8 cellular contexts compared by ENCODE assay signal in the genomic region with DNA sequence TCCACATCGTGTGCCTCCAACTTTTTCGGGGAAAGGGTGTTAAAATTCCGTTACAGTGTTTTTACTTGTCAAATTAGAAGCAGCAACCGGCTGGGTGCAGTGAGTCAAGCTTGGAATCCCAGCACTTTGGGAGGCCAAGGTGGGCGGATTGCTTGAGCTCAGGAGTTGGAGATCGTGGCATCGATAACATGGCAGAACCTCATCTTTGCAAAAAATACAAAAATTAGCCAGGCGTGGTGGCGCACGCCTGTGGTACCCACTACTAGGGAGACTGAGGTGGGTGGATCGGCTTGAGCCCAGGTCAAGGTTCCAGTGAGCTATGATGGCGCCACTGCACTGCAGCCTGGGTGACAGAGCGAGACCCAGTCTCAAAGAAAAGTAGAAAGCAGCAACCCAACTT. TPM values are rescaled to one million over a fixed set of nuclear protein-coding genes. Genes with fewer than 3 reads are reported as not detected.
DNase-seq lines count a peak whose midpoint lies in the region; ATAC-seq, FAIRE-seq and TF ChIP-seq lines count a peak whose summit lies in the region.

No MANE protein-coding gene starts in this region.

- no peak for FAIRE-seq in K562 (lab: Jason Lieb, UNC)

- H3K4me3 ChIP-seq in K562 (peak overlapping the region; percentile 60), lower lobe of right lung (peak overlapping the region; percentile 73), transverse colon (peak overlapping the region; percentile 72 to 93 (median 82))

- CTCF ChIA-PET in K562 (lab: Yijun Ruan, JAX; ENCODE audit: low intra/inter-chr PET ratio): no interaction called here

- BruUV-seq in K562 (replicated peaks; lab: Mats Ljungman, UMichigan): no TSS peak

- H3K27ac ChIP-seq in K562 (ENCODE audit: extremely low read depth, low read depth, low read length) (peak overlapping the region; percentile 75; the same call in 1 of the 3 replicates), lower lobe of right lung (peak overlapping the region; percentile 89), transverse colon (peak overlapping the region; percentile 83 to 95 (median 90))

- H3K4me1 ChIP-seq in K562 (replicated peaks in 1 of 2; ENCODE audit: control insufficient read depth in 2 of 2, insufficient read depth in 2 of 2, low read length in 2 of 2): peaks cover 22 to 37% of the 10 kb centered on the region in 2 experiments; a peak in 4 of 5 replicates
- peaks cover 51% of the 10 kb centered on the region for H3K4me1 ChIP-seq in lower lobe of right lung
- peaks cover 16 to 34% (median 27%) of the 10 kb centered on the region in 4 donors for H3K4me1 ChIP-seq in transverse colon

- H3K27me3 Mint-ChIP-seq in activated T-cell treated with anti-CD3 and anti-CD28 coated beads, Interleukin-2, amount 50 U/mL, for 72 hours (ENCODE audit: low read depth): no peaks in the 10 kb centered on the region

- H3K9me3 Mint-ChIP-seq in activated T-cell treated with anti-CD3 and anti-CD28 coated beads, Interleukin-2, amount 50 U/mL, for 72 hours: no peaks in the 10 kb centered on the region

- peaks cover 62% of the 10 kb centered on the region for H3K4me1 Mint-ChIP-seq in activated T-cell treated with anti-CD3 and anti-CD28 coated beads, Interleukin-2, amount 50 U/mL, for 72 hours (ENCODE audit: low read depth)

- peaks cover 4% of the 10 kb centered on the region for H3K9me1 ChIP-seq in K562 (ENCODE audit: control insufficient read depth, insufficient read depth, low read length)

- H3K9me3 ChIP-seq in K562 (replicated peaks; ENCODE audit: control insufficient read depth, insufficient read depth, low read depth, low read length) (no peaks in the 10 kb centered on the region), lower lobe of right lung (no peaks in the 10 kb centered on the region), transverse colon (no peaks in the 10 kb centered on the region)

- 0 out of 2 replicates have a peak, but pooled peaks cover 10% of the 10 kb centered on the region for H4K20me1 ChIP-seq in K562 (replicated peaks; ENCODE audit: control insufficient read depth, insufficient read depth, low read length)

- ATAC-seq in activated T-cell treated with anti-CD3 and anti-CD28 coated beads, Interleukin-2, amount 50 U/mL, for 72 hours (replicated peaks in 1 of 2): no peak
- ATAC-seq in K562 (no peak), lower lobe of right lung (no peak), HG03095 (IDR thresholded peaks at IDR 0.05; ENCODE audit: unreplicated experiment) (no peak), esophagus mucosa (no peak)

- no peak for DNase-seq in activated T-cell treated with anti-CD3 and anti-CD28 coated beads, Interleukin-2, amount 50 U/mL, for 72 hours
- DNase-seq in activated T-cell treated with anti-CD3 and anti-CD28 coated beads for 4 hours: no peak
- no peak for DNase-seq in K562 (ENCODE audit: extremely low read depth in 1 of 4, low spot score in 3 of 4)
- peak; percentile 25 for DNase-seq in lower lobe of right lung
- DNase-seq in transverse colon: no peak
- no peak for DNase-seq in NCI-H1092 treated with DMSO at 0.1 percent for 48 hours (lab: John Stamatoyannopoulos, UW)

- no peak for TF ChIP-seq CTCF in K562 (IDR thresholded peaks at IDR 0.05 in 2 of 3, conservative IDR thresholded peaks at IDR 0.05 in 1 of 3; ENCODE audit: insufficient read depth in 2 of 3, low read depth in 1 of 3, low read length in 3 of 3)
- no peak for TF ChIP-seq CTCF in lower lobe of right lung (IDR thresholded peaks at IDR 0.05)
- no peak for TF ChIP-seq CTCF in transverse colon (IDR thresholded peaks at IDR 0.05)

- H3K4me2 ChIP-seq in K562 (ENCODE audit: insufficient read depth, low read length): peak overlapping the region; percentile 90

- H3K36me3 ChIP-seq in K562 (ENCODE audit: control insufficient read depth, insufficient read depth, low read length) (peaks cover 70% of the 10 kb centered on the region), lower lobe of right lung (peaks cover 60% of the 10 kb centered on the region), transverse colon (peaks cover 0 to 5% (median 0%) of the 10 kb centered on the region in 4 donors)

- POLR2A ChIA-PET in K562 (lab: Yijun Ruan, JAX): interaction anchor here (0.8 to 2.3 kb wide), 10 partner anchors 8 to 56 kb away, joined by 3 to 11 read pairs (median 4); a partner anchor contains a TSS

- peak overlapping the region; percentile 89 to 91 for H3K4me3 Mint-ChIP-seq in activated T-cell treated with anti-CD3 and anti-CD28 coated beads, Interleukin-2, amount 50 U/mL, for 72 hours

- intact Hi-C loops in K562 (cut with micrococcal nuclease) (no loop called here), lower lobe of right lung (cut with DNase I) (no loop called here), transverse colon (cut with DNase I; ENCODE audit: low total_unique reads) (loop anchor here (10.0 kb wide), 1 partner anchor 52 kb away; a partner anchor contains a TSS)

- TF ChIP-seq EP300 in K562 (IDR thresholded peaks at IDR 0.05; ENCODE audit: low read length) (no peak), transverse colon (IDR thresholded peaks at IDR 0.05; ENCODE audit: low read depth) (no peak)

- H3K9ac ChIP-seq in K562 (ENCODE audit: insufficient read depth in 1 of 2, low read depth in 2 of 2, low read length in 2 of 2): peak overlapping the region; percentile 75 to 98

- H3K27me3 ChIP-seq in K562 (ENCODE audit: control insufficient read depth in 2 of 2, insufficient read depth in 2 of 2, low read length in 2 of 2): no peaks in the 10 kb centered on the region
- no peaks in the 10 kb centered on the region for H3K27me3 ChIP-seq in lower lobe of right lung (ENCODE audit: low read depth)
- no peaks in the 10 kb centered on the region for H3K27me3 ChIP-seq in transverse colon

- peaks cover 83% of the 10 kb centered on the region for H3K79me2 ChIP-seq in K562 (ENCODE audit: control insufficient read depth, insufficient read depth, low read length)

- in situ Hi-C loops in K562 (cut with MboI): no loop called here
- in situ Hi-C loops in transverse colon (cut with MboI; ENCODE audit: low pct_ligation_motif_present in 1 of 4, low pct_unique_long_range_greater_than_20kb in 1 of 4, low sequenced_read_pairs in 3 of 4): no loop called here

- no peak overlapping the region for H2AFZ ChIP-seq in K562 (ENCODE audit: low read depth, low read length)

- H3K36me3 Mint-ChIP-seq in activated T-cell treated with anti-CD3 and anti-CD28 coated beads, Interleukin-2, amount 50 U/mL, for 72 hours (ENCODE audit: insufficient read depth in 2 of 2): peaks cover 4 to 6% of the 10 kb centered on the region in 2 donors

- TF ChIP-seq POLR2A in K562 (conservative IDR thresholded peaks at IDR 0.05) (no peak), transverse colon (IDR thresholded peaks at IDR 0.05) (no peak)

- TF ChIP-seq RAD21 in K562 (CRISPR knock-in tag; conservative IDR thresholded peaks at IDR 0.05 in 1 of 2, IDR thresholded peaks at IDR 0.05 in 1 of 2): no peak

- H3K27ac Mint-ChIP-seq in activated T-cell treated with anti-CD3 and anti-CD28 coated beads, Interleukin-2, amount 50 U/mL, for 72 hours: peak overlapping the region; percentile 91

- WGBS in K562 (ENCODE audit: insufficient coverage, low coverage, missing lambda C conversion rate): 27% methylated on average over 13 of the region's 13 CpGs
- WGBS in transverse colon (ENCODE audit: low coverage in 1 of 2), 2 donors: 65 to 68% methylated on average over 4 to 13 of the region's 13 CpGs

RNA-seq across cellular contexts. Expression of a gene that starts 1.1 kb away (rescaled TPM):
- total RNA-seq in activated T-cell treated with anti-CD3 and anti-CD28 coated beads, Interleukin-2, amount 50 U/mL, for 72 hours: 10 to 100 TPM; 36.5 to 39.5 TPM
- 132 and 248 TPM in 2 replicates for total RNA-seq in K562 (2011; cell fraction: chromatin; rRNA removed; ENCODE audit: low replicate concordance)
- total RNA-seq in K562 (2011; cell fraction: nucleolus; rRNA removed): 136 and 163 TPM in 2 replicates
- 156 and 184 TPM in 2 replicates for total RNA-seq in K562 (2011; cell fraction: nucleoplasm; rRNA removed)
- 18.5 and 24.4 TPM in 2 replicates for total RNA-seq in K562 (2014; rRNA removed)
- total RNA-seq in K562 (2014; rRNA removed; fragmentation: Illumina TruSeq; extraction: Trizol): 27.8 and 28.4 TPM in 2 replicates
- 25.7 and 27.3 TPM in 2 replicates for total RNA-seq in K562 (2015; rRNA removed; fragmentation: Illumina TruSeq; extraction: Trizol)
- 40.1 and 44.5 TPM in 2 replicates for total RNA-seq in K562 (2021)
- 28.0 and 40.1 TPM in 2 replicates for polyA plus RNA-seq in K562 (2011; rRNA removed)
- polyA plus RNA-seq in K562 (2011; cell fraction: cytosol; rRNA removed): 41.7 and 60.4 TPM in 2 replicates
- 28.4 and 51.0 TPM in 2 replicates for polyA plus RNA-seq in K562 (2011; cell fraction: nucleus; rRNA removed)
- 23.2 and 28.7 TPM in 2 replicates for polyA plus RNA-seq in K562 (2012)
- polyA plus RNA-seq in K562 (2014; fragmentation: Illumina TruSeq; extraction: Trizol): 31.3 and 34.3 TPM in 2 replicates
- 10 to 100 TPM; 15.0 to 16.1 TPM for polyA plus RNA-seq in K562 (2014; fragmentation: Nextera tagmentation; extraction: Ambion mirVana)
- polyA plus RNA-seq in K562 (2014; rRNA removed): 19.3 and 29.4 TPM in 2 replicates
- 54.7 and 61.3 TPM in 2 replicates for polyA minus RNA-seq in K562 (2011; rRNA and poly(A)+ RNA removed)
- polyA minus RNA-seq in K562 (2011; cell fraction: cytosol; rRNA and poly(A)+ RNA removed): 47.2 and 51.0 TPM in 2 replicates
- polyA minus RNA-seq in K562 (2011; cell fraction: nucleus; rRNA and poly(A)+ RNA removed): 20.2 and 28.9 TPM in 2 replicates
- total RNA-seq in lower lobe of right lung: 47.3 TPM
- 10 to 100 TPM; 31.0 to 56.1 (median 42.8) TPM for total RNA-seq in transverse colon
- total RNA-seq in esophagus mucosa: 28.4 TPM

RNA-seq across cellular contexts. Expression of a gene that starts 31.1 kb away (rescaled TPM):
- total RNA-seq in activated T-cell treated with anti-CD3 and anti-CD28 coated beads, Interleukin-2, amount 50 U/mL, for 72 hours: 10 to 100 TPM; 54.8 to 59.6 TPM
- total RNA-seq in K562 (2011; cell fraction: chromatin; rRNA removed; ENCODE audit: low replicate concordance): 69.6 and 152 TPM in 2 replicates
- total RNA-seq in K562 (2011; cell fraction: nucleolus; rRNA removed): 74.1 and 82.9 TPM in 2 replicates
- 82.4 and 95.0 TPM in 2 replicates for total RNA-seq in K562 (2011; cell fraction: nucleoplasm; rRNA removed)
- total RNA-seq in K562 (2014; rRNA removed) (7.8 and 9.6 TPM in 2 replicates), K562 (2014; rRNA removed; fragmentation: Illumina TruSeq; extraction: Trizol) (4.5 and 6.9 TPM in 2 replicates), K562 (2015; rRNA removed; fragmentation: Illumina TruSeq; extraction: Trizol) (10.1 and 10.8 TPM in 2 replicates), K562 (2021) (76.7 and 85.1 TPM in 2 replicates), lower lobe of right lung (35.4 TPM), transverse colon (10 to 100 TPM; 14.4 to 54.7 (median 28.9) TPM), esophagus mucosa (17.7 TPM)
- polyA plus RNA-seq in K562 (2011; rRNA removed) (4.9 and 9.0 TPM in 2 replicates), K562 (2014; fragmentation: Illumina TruSeq; extraction: Trizol) (26.3 and 41.8 TPM in 2 replicates), K562 (2014; fragmentation: Nextera tagmentation; extraction: Ambion mirVana) (under 1 TPM; 0.60 to 0.75 TPM), K562 (2014; rRNA removed) (34.3 and 36.7 TPM in 2 replicates)
- 5.3 and 7.6 TPM in 2 replicates for polyA plus RNA-seq in K562 (2011; cell fraction: cytosol; rRNA removed)
- 47.7 and 60.8 TPM in 2 replicates for polyA plus RNA-seq in K562 (2011; cell fraction: nucleus; rRNA removed)
- polyA plus RNA-seq in K562 (2012): 37.7 and 48.9 TPM in 2 replicates
- 4.3 and 4.9 TPM in 2 replicates for polyA minus RNA-seq in K562 (2011; rRNA and poly(A)+ RNA removed)
- 24.6 and 35.2 TPM in 2 replicates for polyA minus RNA-seq in K562 (2011; cell fraction: cytosol; rRNA and poly(A)+ RNA removed)
- 23.3 and 23.4 TPM in 2 replicates for polyA minus RNA-seq in K562 (2011; cell fraction: nucleus; rRNA and poly(A)+ RNA removed)

RNA-seq across cellular contexts. Expression of a gene that starts 54.7 kb away (rescaled TPM):
- 10 to 100 TPM; 18.6 to 20.2 TPM for total RNA-seq in activated T-cell treated with anti-CD3 and anti-CD28 coated beads, Interleukin-2, amount 50 U/mL, for 72 hours
- total RNA-seq in K562 (2011; cell fraction: chromatin; rRNA removed; ENCODE audit: low replicate concordance): 31.4 and 62.0 TPM in 2 replicates
- total RNA-seq in K562 (2011; cell fraction: nucleolus; rRNA removed): 34.2 and 40.0 TPM in 2 replicates
- 27.1 and 33.1 TPM in 2 replicates for total RNA-seq in K562 (2011; cell fraction: nucleoplasm; rRNA removed)
- total RNA-seq in K562 (2014; rRNA removed) (12.9 and 15.2 TPM in 2 replicates), K562 (2014; rRNA removed; fragmentation: Illumina TruSeq; extraction: Trizol) (3.7 and 4.6 TPM in 2 replicates), K562 (2015; rRNA removed; fragmentation: Illumina TruSeq; extraction: Trizol) (7.1 and 7.5 TPM in 2 replicates), K562 (2021) (15.1 and 16.5 TPM in 2 replicates), lower lobe of right lung (11.1 TPM), transverse colon (10 to 100 TPM in 2 of 4 donors, 1 to 10 TPM in 2; 7.8 to 15.0 (median 9.5) TPM), esophagus mucosa (6.3 TPM)
- polyA plus RNA-seq in K562 (2011; rRNA removed) (5.6 and 6.1 TPM in 2 replicates), K562 (2014; fragmentation: Illumina TruSeq; extraction: Trizol) (6.2 and 8.4 TPM in 2 replicates), K562 (2014; fragmentation: Nextera tagmentation; extraction: Ambion mirVana) (under 1 TPM; 0.71 to 0.86 TPM), K562 (2014; rRNA removed) (8.4 and 9.0 TPM in 2 replicates)
- polyA plus RNA-seq in K562 (2011; cell fraction: cytosol; rRNA removed): 5.8 and 11.0 TPM in 2 replicates
- polyA plus RNA-seq in K562 (2011; cell fraction: nucleus; rRNA removed): 6.6 and 9.2 TPM in 2 replicates
- polyA plus RNA-seq in K562 (2012): 5.5 and 7.2 TPM in 2 replicates
- 5.4 and 10.0 TPM in 2 replicates for polyA minus RNA-seq in K562 (2011; rRNA and poly(A)+ RNA removed)
- 10.9 and 11.5 TPM in 2 replicates for polyA minus RNA-seq in K562 (2011; cell fraction: cytosol; rRNA and poly(A)+ RNA removed)
- 13.2 and 20.2 TPM in 2 replicates for polyA minus RNA-seq in K562 (2011; cell fraction: nucleus; rRNA and poly(A)+ RNA removed)
